In genomic region chr1:166838766-166839599, GRCh38 we compare ENCODE assay signal across 1 cellular context.
TF ChIP-seq lines count a peak whose summit lies in the region.

Gene POGK (plus strand): TSS chr1:166839475. CDS start chr1:166840957, 1,482 bp downstream.

TF ChIP-seq in HepG2, 621 proteins besides CTCF, POLR2A, EP300 and RAD21 (continued from another document):
- TF ChIP-seq CREBL2 (CRISPR knock-in tag; IDR thresholded peaks at IDR 0.05; ENCODE audit: borderline replicate concordance): peak; percentile 57; the same call in 1 of the 2 replicates
- TF ChIP-seq THAP7 (CRISPR knock-in tag; IDR thresholded peaks at IDR 0.05): no peak
- TF ChIP-seq NR1H2 (CRISPR knock-in tag; IDR thresholded peaks at IDR 0.05; ENCODE audit: borderline replicate concordance, low read depth): 0 out of 2 replicates have a peak, but pooled peaks have one; percentile 31
- TF ChIP-seq E2F5 (CRISPR knock-in tag; conservative IDR thresholded peaks at IDR 0.05): peak; percentile 70; the same call in 1 of the 2 replicates
- peak; percentile 86; the same call in 1 of the 2 replicates for TF ChIP-seq ZSCAN5A (CRISPR knock-in tag; IDR thresholded peaks at IDR 0.05; ENCODE audit: borderline replicate concordance)
- no peak for TF ChIP-seq CREB1 (IDR thresholded peaks at IDR 0.05)
- TF ChIP-seq CREB1 (CRISPR knock-in tag; IDR thresholded peaks at IDR 0.05): no peak
- TF ChIP-seq AKNA (CRISPR knock-in tag; IDR thresholded peaks at IDR 0.05; ENCODE audit: borderline replicate concordance): no peak
- TF ChIP-seq ZNF3 (CRISPR knock-in tag; IDR thresholded peaks at IDR 0.05): no peak; the same call in 1 of the 2 replicates
- no peak for TF ChIP-seq ARID2 (CRISPR knock-in tag; IDR thresholded peaks at IDR 0.05; ENCODE audit: borderline replicate concordance)
- TF ChIP-seq RAD51 (IDR thresholded peaks at IDR 0.05; ENCODE audit: borderline replicate concordance): no peak
- 0 out of 2 replicates have a peak, but pooled peaks have one; percentile 31 for TF ChIP-seq ZHX1 (CRISPR knock-in tag; IDR thresholded peaks at IDR 0.05; ENCODE audit: low read depth)
- TF ChIP-seq ZNF460 (CRISPR knock-in tag; IDR thresholded peaks at IDR 0.05; ENCODE audit: borderline replicate concordance): no peak
- TF ChIP-seq ZSCAN25 (CRISPR knock-in tag; IDR thresholded peaks at IDR 0.05): peak; percentile 85
- TF ChIP-seq AFF4 (CRISPR knock-in tag; IDR thresholded peaks at IDR 0.05): no peak
- TF ChIP-seq FIP1L1 (IDR thresholded peaks at IDR 0.05; ENCODE audit: borderline replicate concordance, insufficient read depth, low read depth, low read length): no peak
- no peak for TF ChIP-seq ZFP62 (CRISPR knock-in tag; IDR thresholded peaks at IDR 0.05)
- TF ChIP-seq ZNF609 (CRISPR knock-in tag; IDR thresholded peaks at IDR 0.05; ENCODE audit: borderline replicate concordance): no peak; the same call in 1 of the 2 replicates
- TF ChIP-seq CAMTA2 (CRISPR knock-in tag; IDR thresholded peaks at IDR 0.05; ENCODE audit: borderline replicate concordance): 0 out of 2 replicates have a peak, but pooled peaks have one; percentile 33
- TF ChIP-seq TFAP4 (IDR thresholded peaks at IDR 0.05; ENCODE audit: borderline replicate concordance, low read depth): no peak; the same call in 1 of the 2 replicates
- no peak for TF ChIP-seq CENPX (CRISPR knock-in tag; IDR thresholded peaks at IDR 0.05)
- TF ChIP-seq ZNF652 (CRISPR knock-in tag; IDR thresholded peaks at IDR 0.05; ENCODE audit: borderline replicate concordance, low read depth): no peak
- peak; percentile 55 for TF ChIP-seq GABPA (IDR thresholded peaks at IDR 0.05; ENCODE audit: low read depth, low read length)
- peak; percentile 53; the same call in 1 of the 2 replicates for TF ChIP-seq GABPA (CRISPR knock-in tag; IDR thresholded peaks at IDR 0.05; ENCODE audit: low read depth)
- TF ChIP-seq RNF219 (CRISPR knock-in tag; IDR thresholded peaks at IDR 0.05): peak; percentile 70; the same call in 1 of the 2 replicates
